10 cellular contexts compared by ENCODE assay signal in genomic region chr19:41218249-41218614, GRCh38. TPM values are rescaled to one million over a fixed set of nuclear protein-coding genes. Genes with fewer than 3 reads are reported as not detected.
DNase-seq lines count a peak whose midpoint lies in the region; TF ChIP-seq lines count a peak whose summit lies in the region.
"Had no signal": no experiment of that assay in that cellular context is flagged by ENCODE, and none has a peak within 500 bp of the region (broad histone marks: within the 10 kb centered on the region; RNA-seq: fewer than 3 reads in every experiment).

No MANE protein-coding gene starts in this region.

- no peaks in the 10 kb centered on the region for H3K36me3 Mint-ChIP-seq in activated CD4-positive, alpha-beta T cell treated with anti-CD3 and anti-CD28 coated beads, Interleukin-2, amount 10 ng/mL, durations not matched to agents 24 days and 14 days (ENCODE audit: low read depth)

- in situ Hi-C loops in transverse colon (cut with MboI; ENCODE audit: low pct_ligation_motif_present in 1 of 4, low pct_unique_long_range_greater_than_20kb in 1 of 4, low sequenced_read_pairs in 3 of 4): no loop called here

- H3K27ac Mint-ChIP-seq in activated CD4-positive, alpha-beta T cell treated with anti-CD3 and anti-CD28 coated beads, Interleukin-2, amount 10 ng/mL, durations not matched to agents 24 days and 14 days: no peak overlapping the region

- intact Hi-C loops in transverse colon (cut with DNase I; ENCODE audit: low total_unique reads): no loop called here
- intact Hi-C loops in activated CD4-positive, alpha-beta T cell treated with anti-CD3 and anti-CD28 coated beads, Interleukin-2, amount 10 ng/mL, durations not matched to agents 24 days and 14 days (cut with micrococcal nuclease): no loop called here

- H3K4me3 Mint-ChIP-seq in activated CD4-positive, alpha-beta T cell treated with anti-CD3 and anti-CD28 coated beads, Interleukin-2, amount 10 ng/mL, durations not matched to agents 24 days and 14 days: no peak overlapping the region

- no peaks in the 10 kb centered on the region for H3K27me3 ChIP-seq in WERI-Rb-1 (ENCODE audit: insufficient read depth, low read depth, severe bottlenecking)
- H3K27me3 ChIP-seq in muscle layer of duodenum (ENCODE audit: low read depth, low read length): no peaks in the 10 kb centered on the region
- H3K27me3 ChIP-seq in transverse colon: peaks cover 29% of the 10 kb centered on the region

- TF ChIP-seq CTCF in WERI-Rb-1 (IDR thresholded peaks at IDR 0.05; ENCODE audit: low read depth, low read length): no peak
- TF ChIP-seq CTCF in epithelial cell of esophagus (IDR thresholded peaks at IDR 0.05; ENCODE audit: insufficient read depth, low read depth, low read length, missing control alignments): no peak
- TF ChIP-seq CTCF in transverse colon (IDR thresholded peaks at IDR 0.05): no peak

- 65% methylated on average over 7 of the region's 7 CpGs; no CpG with 5 or more reads in 1 of the 2 donors for WGBS in transverse colon (ENCODE audit: low coverage in 1 of 2), 2 donors

- H3K4me1 ChIP-seq in muscle layer of duodenum (ENCODE audit: control insufficient read depth in 1 of 2, insufficient read depth in 2 of 2, low read length in 2 of 2) (peaks cover 0 to 33% of the 10 kb centered on the region in 2 donors), transverse colon (peaks cover 0 to 28% (median 6%) of the 10 kb centered on the region in 4 donors)

- H3K4me3 ChIP-seq in WERI-Rb-1 (ENCODE audit: low read depth, low read length): no peak overlapping the region
- H3K4me3 ChIP-seq in epithelial cell of esophagus (ENCODE audit: low read length): peak overlapping the region; percentile 65
- H3K4me3 ChIP-seq in muscle layer of duodenum (ENCODE audit: low read depth in 1 of 2, low read length in 2 of 2): peak overlapping the region; percentile 15 to 78
- H3K4me3 ChIP-seq in transverse colon: peak overlapping the region in 2 of 4 donors; percentile 46 to 55

- H3K36me3 ChIP-seq in WERI-Rb-1 (no peaks in the 10 kb centered on the region), muscle layer of duodenum (ENCODE audit: control insufficient read depth in 1 of 2, insufficient read depth in 2 of 2, low read length in 2 of 2) (peaks cover 0 to 7% of the 10 kb centered on the region in 2 donors), transverse colon (no peaks in the 10 kb centered on the region)

- TF ChIP-seq POLR2A in transverse colon (IDR thresholded peaks at IDR 0.05): no peak

- DNase-seq in WERI-Rb-1 (no peak), epithelial cell of esophagus (ENCODE audit: low read depth) (no peak), transverse colon (no peak), AML-193 (lab: John Stamatoyannopoulos, UW) (no peak), NCI-H69 (lab: John Stamatoyannopoulos, UW) (no peak)
- no peak for DNase-seq in activated CD4-positive, alpha-beta T cell treated with anti-CD3 and anti-CD28 coated beads, Interleukin-2, amount 10 ng/mL, durations not matched to agents 24 days and 14 days
- no peak for DNase-seq in activated CD4-positive, alpha-beta T cell treated with anti-CD3 and anti-CD28 coated beads for 1 hour
- DNase-seq: GF-D8, NCI-H1417 treated with DMSO at 0.1 percent for 48 hours had no signal

- no peak for TF ChIP-seq EP300 in transverse colon (IDR thresholded peaks at IDR 0.05; ENCODE audit: low read depth)

- H3K27ac ChIP-seq in WERI-Rb-1 (peak overlapping the region; percentile 48), muscle layer of duodenum (ENCODE audit: low read length) (peak overlapping the region; percentile 84), transverse colon (peak overlapping the region; percentile 89 to 96 (median 90))

- H3K9me3 ChIP-seq in WERI-Rb-1 (ENCODE audit: severe bottlenecking) (no peaks in the 10 kb centered on the region), muscle layer of duodenum (ENCODE audit: control insufficient read depth in 1 of 2, low read length in 2 of 2) (no peaks in the 10 kb centered on the region), transverse colon (no peaks in the 10 kb centered on the region)

- H3K9me3 Mint-ChIP-seq in activated CD4-positive, alpha-beta T cell treated with anti-CD3 and anti-CD28 coated beads, Interleukin-2, amount 10 ng/mL, durations not matched to agents 24 days and 14 days: no peaks in the 10 kb centered on the region

- H3K4me1 Mint-ChIP-seq in activated CD4-positive, alpha-beta T cell treated with anti-CD3 and anti-CD28 coated beads, Interleukin-2, amount 10 ng/mL, durations not matched to agents 24 days and 14 days: peaks cover 5% of the 10 kb centered on the region

- peaks cover 52% of the 10 kb centered on the region for H3K27me3 Mint-ChIP-seq in activated CD4-positive, alpha-beta T cell treated with anti-CD3 and anti-CD28 coated beads, Interleukin-2, amount 10 ng/mL, durations not matched to agents 24 days and 14 days

RNA-seq across cellular contexts. Expression of gene AXL, which starts 0.8 kb away (rescaled TPM):
- 10 to 100 TPM; 19.7 to 52.4 (median 25.6) TPM for total RNA-seq in transverse colon
- total RNA-seq in activated CD4-positive, alpha-beta T cell treated with anti-CD3 and anti-CD28 coated beads, Interleukin-2, amount 10 ng/mL, durations not matched to agents 24 days and 14 days: 0.19 and 0.70 TPM in 2 replicates

RNA-seq across cellular contexts. Expression of gene CYP2S1, which starts 25.2 kb away (rescaled TPM):
- 10 to 100 TPM in 2 of 4 donors, 1 to 10 TPM in 2; 4.2 to 30.7 (median 14.9) TPM for total RNA-seq in transverse colon
- 0.70 and 1.0 TPM in 2 replicates for total RNA-seq in activated CD4-positive, alpha-beta T cell treated with anti-CD3 and anti-CD28 coated beads, Interleukin-2, amount 10 ng/mL, durations not matched to agents 24 days and 14 days

RNA-seq across cellular contexts. Expression of gene HNRNPUL1, which starts 45.9 kb away (rescaled TPM):
- total RNA-seq in transverse colon: 100 to 1,000 TPM; 115 to 296 (median 145) TPM
- 256 and 258 TPM in 2 replicates for total RNA-seq in activated CD4-positive, alpha-beta T cell treated with anti-CD3 and anti-CD28 coated beads, Interleukin-2, amount 10 ng/mL, durations not matched to agents 24 days and 14 days

Comparison
In these comparisons a context has a peak if more than half of its experiments do, and no peak if none do; other contexts are left out.
1. RNA of gene AXL, which starts 0.8 kb away (total RNA-seq): 19.7 to 52.4 TPM in transverse colon; 0.19 to 0.70 TPM in activated CD4-positive, alpha-beta T cell treated with anti-CD3 and anti-CD28 coated beads, Interleukin-2, amount 10 ng/mL, durations not matched to agents 24 days and 14 days; every median in the first group is over 10 times any median in the second.
2. Peak in every context shown above with its lines, with median percentiles within 50 percentile points of each other: H3K27ac ChIP-seq.